30 cellular contexts compared by ENCODE assay signal in genomic region chr14:102211240-102211639, GRCh38.
DNase-seq lines count a peak whose midpoint lies in the region; ATAC-seq, FAIRE-seq and TF ChIP-seq lines count a peak whose summit lies in the region.
"Had no signal": no experiment of that assay in that cellular context is flagged by ENCODE, and none has a peak within 500 bp of the region (broad histone marks: within the 10 kb centered on the region; RNA-seq: fewer than 3 reads in every experiment).

No MANE protein-coding gene starts in this region.

- no peak overlapping the region for H3K9ac ChIP-seq in subcutaneous abdominal adipose tissue (ENCODE audit: low read length in 5 of 5)
- H3K9ac ChIP-seq: BLaER1 had no signal

- H3K4me3 Mint-ChIP-seq in WTC11: no peak overlapping the region
- H3K4me3 Mint-ChIP-seq in effector memory CD8-positive, alpha-beta T cell: no peak overlapping the region
- H3K4me3 Mint-ChIP-seq: CD4-positive, alpha-beta memory T cell had no signal

- CTCF ChIA-PET in WTC11 (lab: Charles Lee): interaction anchor here (0.6 kb wide), 1 partner anchor 376 kb away, joined by 3 read pairs; no protein-coding TSS in a partner anchor

- POLR2A ChIA-PET in WTC11 (lab: Charles Lee): no interaction called here

- no peaks in the 10 kb centered on the region for H3K9me3 Mint-ChIP-seq in WTC11
- H3K9me3 Mint-ChIP-seq in effector memory CD8-positive, alpha-beta T cell: no peaks in the 10 kb centered on the region
- H3K9me3 Mint-ChIP-seq: CD4-positive, alpha-beta memory T cell had no signal

- H3K4me3 ChIP-seq in H7 (ENCODE audit: insufficient read depth, low read depth, low read length): no peak overlapping the region
- H3K4me3 ChIP-seq in neutrophil (ENCODE audit: low read depth in 1 of 2, low read length in 1 of 2): peak overlapping the region; percentile 50 to 51
- no peak overlapping the region for H3K4me3 ChIP-seq in subcutaneous abdominal adipose tissue (ENCODE audit: low read depth in 1 of 5, low read length in 5 of 5)
- H3K4me3 ChIP-seq: BLaER1, GM12878, K562, SJCRH30 had no signal

- ATAC-seq in WTC11 (no peak), HG03097 (IDR thresholded peaks at IDR 0.05; ENCODE audit: low FRiP score, unreplicated experiment) (no peak)
- no peak for ATAC-seq in effector memory CD8-positive, alpha-beta T cell (replicated peaks)
- ATAC-seq: GM12878, K562, PC-3, Right ventricle myocardium inferior had no signal

- H3K27ac Mint-ChIP-seq in WTC11: 0 out of 2 replicates have a peak overlapping the region, but pooled peaks have one; percentile 27
- no peak overlapping the region for H3K27ac Mint-ChIP-seq in effector memory CD8-positive, alpha-beta T cell
- H3K27ac Mint-ChIP-seq: CD4-positive, alpha-beta memory T cell had no signal

- H3K4me1 Mint-ChIP-seq in WTC11: peaks cover 25% of the 10 kb centered on the region
- H3K4me1 Mint-ChIP-seq in effector memory CD8-positive, alpha-beta T cell (ENCODE audit: low read depth in 2 of 2): peaks cover 8 to 9% of the 10 kb centered on the region in 2 donors

- H3K4me1 ChIP-seq in neutrophil (ENCODE audit: control insufficient read depth in 1 of 2, insufficient read depth in 1 of 2, low read depth in 1 of 2, low read length in 1 of 2) (peaks cover 20 to 23% of the 10 kb centered on the region in 2 experiments), subcutaneous abdominal adipose tissue (ENCODE audit: control insufficient read depth in 5 of 5, insufficient read depth in 5 of 5, low read length in 5 of 5) (peaks cover 8 to 49% (median 40%) of the 10 kb centered on the region in 5 donors)
- H3K4me1 ChIP-seq: SJCRH30 had no signal

- peaks cover 7% of the 10 kb centered on the region; the same call in 1 of the 2 replicates for H3K36me3 Mint-ChIP-seq in WTC11
- peaks cover 45% of the 10 kb centered on the region for H3K36me3 Mint-ChIP-seq in effector memory CD8-positive, alpha-beta T cell (ENCODE audit: insufficient read depth)

- TF ChIP-seq CTCF in WTC11 (IDR thresholded peaks at IDR 0.05) (no peak), neutrophil (IDR thresholded peaks at IDR 0.05) (no peak), D721Med (IDR thresholded peaks at IDR 0.05; ENCODE audit: insufficient read depth, missing control alignments) (no peak)

- DNase-seq in H7 (peak; percentile 24), WTC11 (ENCODE audit: low spot score) (no peak), D721Med (ENCODE audit: insufficient read length, low spot score) (no peak), DMS79 treated with DMSO at 0.1 percent for 48 hours (lab: John Stamatoyannopoulos, UW) (no peak)
- DNase-seq in effector memory CD8-positive, alpha-beta T cell: no peak
- DNase-seq: CD4-positive, alpha-beta memory T cell; COR-L47; EL; GDM1; Kasumi-1; MV-4-11; NCI-H1105 treated with DMSO at 0.1 percent for 48 hours; NCI-H146; NCI-H1930; NCI-H446; NCI-H526; NCI-H82; NK-92 treated with Interleukin-12 subunit alpha and Interleukin-12 subunit beta, amount 100 ng/mL, for 24 hours; PC-3; SJCRH30 had no signal

- H3K27ac ChIP-seq in neutrophil: peak overlapping the region; percentile 83
- peak overlapping the region; percentile 77 for H3K27ac ChIP-seq in subcutaneous abdominal adipose tissue (ENCODE audit: low read depth, low read length)
- H3K27ac ChIP-seq: SJCRH30 had no signal

- no peak for FAIRE-seq in D721Med (lab: Jason Lieb, UNC)
- FAIRE-seq: A204.1, GM12878, H54, HTR-8/SVneo, K562 had no signal

- H3K27me3 Mint-ChIP-seq in WTC11 (ENCODE audit: low read depth): no peaks in the 10 kb centered on the region
- no peaks in the 10 kb centered on the region for H3K27me3 Mint-ChIP-seq in effector memory CD8-positive, alpha-beta T cell
- H3K27me3 Mint-ChIP-seq: CD4-positive, alpha-beta memory T cell had no signal

- H3K27me3 ChIP-seq in H7 (ENCODE audit: control insufficient read depth, insufficient read depth, low read length): no peaks in the 10 kb centered on the region
- no peaks in the 10 kb centered on the region for H3K27me3 ChIP-seq in neutrophil
- no peaks in the 10 kb centered on the region for H3K27me3 ChIP-seq in subcutaneous abdominal adipose tissue (ENCODE audit: control insufficient read depth in 5 of 5, insufficient read depth in 4 of 5, low read length in 5 of 5)
- H3K27me3 ChIP-seq: BLaER1, SJCRH30 had no signal

- H3K36me3 ChIP-seq in H7 (replicated peaks; ENCODE audit: control insufficient read depth, insufficient read depth, low read length): peaks cover 11% of the 10 kb centered on the region
- peaks cover 48% of the 10 kb centered on the region for H3K36me3 ChIP-seq in neutrophil
- peaks cover 0 to 54% (median 33%) of the 10 kb centered on the region in 5 donors for H3K36me3 ChIP-seq in subcutaneous abdominal adipose tissue (ENCODE audit: control insufficient read depth in 5 of 5, insufficient read depth in 5 of 5, low read length in 5 of 5)

- H3K9me3 ChIP-seq in neutrophil (no peaks in the 10 kb centered on the region), subcutaneous abdominal adipose tissue (ENCODE audit: control insufficient read depth in 5 of 5, low read length in 5 of 5) (no peaks in the 10 kb centered on the region)
- H3K9me3 ChIP-seq: BLaER1, SJCRH30 had no signal

TF ChIP-seq in WTC11, 78 proteins besides CTCF, POLR2A, EP300 and RAD21 (continues in another document):
- TF ChIP-seq ZMAT4 (CRISPR knock-in tag; IDR thresholded peaks at IDR 0.05): no peak
- TF ChIP-seq CBFB (CRISPR knock-in tag; IDR thresholded peaks at IDR 0.05; ENCODE audit: low read depth): no peak
- TF ChIP-seq FOXJ3 (CRISPR knock-in tag; IDR thresholded peaks at IDR 0.05; ENCODE audit: borderline replicate concordance): no peak
- TF ChIP-seq NR2C2 (CRISPR knock-in tag; IDR thresholded peaks at IDR 0.05): no peak
- no peak for TF ChIP-seq ETV6 (CRISPR knock-in tag; IDR thresholded peaks at IDR 0.05)
- no peak for TF ChIP-seq SOX15 (CRISPR knock-in tag; IDR thresholded peaks at IDR 0.05)
- no peak for TF ChIP-seq TEAD1 (CRISPR knock-in tag; IDR thresholded peaks at IDR 0.05)
- TF ChIP-seq ZNF317 (CRISPR knock-in tag; IDR thresholded peaks at IDR 0.05; ENCODE audit: borderline replicate concordance, low read depth): no peak
- TF ChIP-seq ARID4B (CRISPR knock-in tag; IDR thresholded peaks at IDR 0.05; ENCODE audit: borderline replicate concordance): no peak
- no peak for TF ChIP-seq HMGXB4 (CRISPR knock-in tag; IDR thresholded peaks at IDR 0.05)
- TF ChIP-seq EMX1 (CRISPR knock-in tag; IDR thresholded peaks at IDR 0.05): no peak
- no peak for TF ChIP-seq ESRRA (CRISPR knock-in tag; IDR thresholded peaks at IDR 0.05; ENCODE audit: borderline replicate concordance)
- no peak for TF ChIP-seq RELA (CRISPR knock-in tag; IDR thresholded peaks at IDR 0.05; ENCODE audit: borderline replicate concordance)

Comparison
In these comparisons a context has a peak if more than half of its experiments do, and no peak if none do; other contexts are left out.
1. H3K4me3 ChIP-seq: peak in neutrophil (2 of 2); none in H7 (single experiment) and subcutaneous abdominal adipose tissue (0 of 5).